1 cellular context compared by ENCODE assay signal in the genomic region with DNA sequence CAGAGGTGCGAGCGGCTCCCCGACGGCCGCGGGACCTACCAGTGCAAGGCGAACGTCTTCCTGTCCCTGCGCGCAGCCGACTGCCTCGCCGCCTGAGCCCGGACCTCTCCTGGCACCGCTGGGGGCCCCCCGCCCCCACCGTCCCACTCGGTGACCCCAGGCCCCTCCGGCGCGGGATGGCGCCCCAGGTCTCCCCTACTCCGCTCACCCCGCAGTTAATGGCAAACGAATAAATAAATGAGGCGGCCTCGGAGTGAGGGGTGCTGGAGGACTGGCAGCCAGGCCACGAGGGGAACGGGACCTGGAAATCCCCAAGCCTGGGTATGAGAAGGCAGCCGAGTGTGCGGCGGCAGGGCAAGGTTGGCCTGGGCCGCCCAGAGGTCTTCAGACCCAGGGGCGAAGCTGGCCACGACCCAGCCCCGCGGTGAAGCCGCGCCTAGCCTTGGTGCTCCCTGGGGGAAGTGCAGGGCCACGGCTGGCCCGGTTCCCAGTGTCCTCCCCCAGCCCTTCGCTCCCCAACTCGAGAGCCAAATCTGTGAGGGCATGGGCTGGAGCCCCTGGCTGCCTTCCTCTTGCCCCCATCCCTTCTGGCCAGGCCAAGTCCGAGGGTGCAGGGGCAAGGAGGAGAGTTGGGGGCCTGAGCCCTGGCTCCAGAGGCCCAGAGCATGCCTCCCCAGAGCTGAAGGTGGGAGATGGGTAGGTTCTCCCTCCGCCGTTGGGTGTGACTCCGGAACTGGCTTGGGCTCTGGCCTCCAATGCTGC.
TF ChIP-seq lines count a peak whose summit lies in the region.

No MANE protein-coding gene starts in this region.

TF ChIP-seq in HepG2, 621 proteins besides CTCF, POLR2A, EP300 and RAD21 (continued from another document and continues in another):
- TF ChIP-seq PRPF4 (IDR thresholded peaks at IDR 0.05; ENCODE audit: low read depth, low read length, poor library complexity, severe bottlenecking) (no peak), SNAPC2 (CRISPR knock-in tag; IDR thresholded peaks at IDR 0.05) (no peak), SP140L (CRISPR knock-in tag; IDR thresholded peaks at IDR 0.05; ENCODE audit: borderline replicate concordance) (no peak), PTBP1 (IDR thresholded peaks at IDR 0.05; ENCODE audit: low read depth, low read length, poor library complexity, severe bottlenecking) (peak; percentile 51), ZNF749 (CRISPR knock-in tag; IDR thresholded peaks at IDR 0.05; ENCODE audit: borderline replicate concordance) (0 out of 2 replicates have a peak, but pooled peaks have one; percentile 31), CEBPB (IDR thresholded peaks at IDR 0.05; ENCODE audit: borderline replicate concordance, low read depth, low read length) (no peak), ZNF574 (CRISPR knock-in tag; IDR thresholded peaks at IDR 0.05) (peak; percentile 19), U2AF1 (optimal IDR thresholded peaks at IDR 0.05; ENCODE audit: low read depth, low read length) (no peak), PAWR (CRISPR knock-in tag; IDR thresholded peaks at IDR 0.05; ENCODE audit: borderline replicate concordance) (no peak), KDM4B (CRISPR knock-in tag; IDR thresholded peaks at IDR 0.05) (no peak), MEIS2 (CRISPR knock-in tag; IDR thresholded peaks at IDR 0.05) (no peak), ESRRA (CRISPR knock-in tag; IDR thresholded peaks at IDR 0.05; ENCODE audit: low read depth) (0 out of 2 replicates have a peak, but pooled peaks have one; percentile 42), ZNF101 (CRISPR knock-in tag; IDR thresholded peaks at IDR 0.05; ENCODE audit: borderline replicate concordance, low read depth) (no peak), CSRNP1 (CRISPR knock-in tag; IDR thresholded peaks at IDR 0.05) (peak; percentile 74; the same call in 1 of the 2 replicates), E2F2 (CRISPR knock-in tag; IDR thresholded peaks at IDR 0.05; ENCODE audit: borderline replicate concordance) (no peak; the same call in 1 of the 2 replicates), ZBTB8A (CRISPR knock-in tag; IDR thresholded peaks at IDR 0.05; ENCODE audit: borderline replicate concordance, low read depth) (no peak), ZNF44 (CRISPR knock-in tag; IDR thresholded peaks at IDR 0.05) (no peak), ZNF703 (CRISPR knock-in tag; IDR thresholded peaks at IDR 0.05; ENCODE audit: borderline replicate concordance) (no peak), BATF2 (CRISPR knock-in tag; IDR thresholded peaks at IDR 0.05) (no peak; the same call in 1 of the 2 replicates), ZBTB38 (CRISPR knock-in tag; IDR thresholded peaks at IDR 0.05) (peak; percentile 81), NRL (CRISPR knock-in tag; IDR thresholded peaks at IDR 0.05; ENCODE audit: borderline replicate concordance) (0 out of 2 replicates have a peak, but pooled peaks have one; percentile 38), ARNTL (CRISPR knock-in tag; IDR thresholded peaks at IDR 0.05) (peak; percentile 15; the same call in 1 of the 2 replicates), ZNF225 (CRISPR knock-in tag; IDR thresholded peaks at IDR 0.05) (no peak), RARA (CRISPR knock-in tag; IDR thresholded peaks at IDR 0.05) (no peak), ZNF33A (CRISPR knock-in tag; IDR thresholded peaks at IDR 0.05; ENCODE audit: borderline replicate concordance) (no peak), ZNF350 (CRISPR knock-in tag; IDR thresholded peaks at IDR 0.05; ENCODE audit: borderline replicate concordance, low read depth) (no peak; the same call in 1 of the 2 replicates), DR1 (CRISPR knock-in tag; IDR thresholded peaks at IDR 0.05) (no peak), ZNF556 (CRISPR knock-in tag; IDR thresholded peaks at IDR 0.05; ENCODE audit: borderline replicate concordance) (peak; percentile 36; the same call in 1 of the 2 replicates), IRF9 (CRISPR knock-in tag; IDR thresholded peaks at IDR 0.05; ENCODE audit: borderline replicate concordance) (peak; percentile 22; the same call in 1 of the 2 replicates), ZZZ3 (CRISPR knock-in tag; IDR thresholded peaks at IDR 0.05; ENCODE audit: borderline replicate concordance) (no peak), RELA (CRISPR knock-in tag; IDR thresholded peaks at IDR 0.05) (no peak), ZNF230 (CRISPR knock-in tag; IDR thresholded peaks at IDR 0.05) (no peak), NCOA2 (CRISPR knock-in tag; IDR thresholded peaks at IDR 0.05) (no peak), MLLT10 (CRISPR knock-in tag; IDR thresholded peaks at IDR 0.05) (no peak), KMT2B (CRISPR knock-in tag; IDR thresholded peaks at IDR 0.05) (no peak), THAP11 (CRISPR knock-in tag; IDR thresholded peaks at IDR 0.05) (no peak)
- TF ChIP-seq, protein P1, sequence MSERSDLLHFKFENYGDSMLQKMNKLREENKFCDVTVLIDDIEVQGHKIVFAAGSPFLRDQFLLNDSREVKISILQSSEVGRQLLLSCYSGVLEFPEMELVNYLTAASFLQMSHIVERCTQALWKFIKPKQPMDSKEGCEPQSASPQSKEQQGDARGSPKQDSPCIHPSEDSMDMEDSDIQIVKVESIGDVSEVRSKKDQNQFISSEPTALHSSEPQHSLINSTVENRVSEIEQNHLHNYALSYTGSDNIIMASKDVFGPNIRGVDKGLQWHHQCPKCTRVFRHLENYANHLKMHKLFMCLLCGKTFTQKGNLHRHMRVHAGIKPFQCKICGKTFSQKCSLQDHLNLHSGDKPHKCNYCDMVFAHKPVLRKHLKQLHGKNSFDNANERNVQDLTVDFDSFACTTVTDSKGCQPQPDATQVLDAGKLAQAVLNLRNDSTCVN (CRISPR knock-in tag; IDR thresholded peaks at IDR 0.05; ENCODE audit: borderline replicate concordance): no peak
- TF ChIP-seq, protein P2, sequence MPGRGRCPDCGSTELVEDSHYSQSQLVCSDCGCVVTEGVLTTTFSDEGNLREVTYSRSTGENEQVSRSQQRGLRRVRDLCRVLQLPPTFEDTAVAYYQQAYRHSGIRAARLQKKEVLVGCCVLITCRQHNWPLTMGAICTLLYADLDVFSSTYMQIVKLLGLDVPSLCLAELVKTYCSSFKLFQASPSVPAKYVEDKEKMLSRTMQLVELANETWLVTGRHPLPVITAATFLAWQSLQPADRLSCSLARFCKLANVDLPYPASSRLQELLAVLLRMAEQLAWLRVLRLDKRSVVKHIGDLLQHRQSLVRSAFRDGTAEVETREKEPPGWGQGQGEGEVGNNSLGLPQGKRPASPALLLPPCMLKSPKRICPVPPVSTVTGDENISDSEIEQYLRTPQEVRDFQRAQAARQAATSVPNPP (CRISPR knock-in tag; IDR thresholded peaks at IDR 0.05): no peak
- TF ChIP-seq, protein P3, sequence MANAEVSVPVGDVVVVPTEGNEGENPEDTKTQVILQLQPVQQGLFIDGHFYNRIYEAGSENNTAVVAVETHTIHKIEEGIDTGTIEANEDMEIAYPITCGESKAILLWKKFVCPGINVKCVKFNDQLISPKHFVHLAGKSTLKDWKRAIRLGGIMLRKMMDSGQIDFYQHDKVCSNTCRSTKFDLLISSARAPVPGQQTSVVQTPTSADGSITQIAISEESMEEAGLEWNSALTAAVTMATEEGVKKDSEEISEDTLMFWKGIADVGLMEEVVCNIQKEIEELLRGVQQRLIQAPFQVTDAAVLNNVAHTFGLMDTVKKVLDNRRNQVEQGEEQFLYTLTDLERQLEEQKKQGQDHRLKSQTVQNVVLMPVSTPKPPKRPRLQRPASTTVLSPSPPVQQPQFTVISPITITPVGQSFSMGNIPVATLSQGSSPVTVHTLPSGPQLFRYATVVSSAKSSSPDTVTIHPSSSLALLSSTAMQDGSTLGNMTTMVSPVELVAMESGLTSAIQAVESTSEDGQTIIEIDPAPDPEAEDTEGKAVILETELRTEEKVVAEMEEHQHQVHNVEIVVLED (CRISPR knock-in tag; IDR thresholded peaks at IDR 0.05; ENCODE audit: borderline replicate concordance): no peak
- TF ChIP-seq, protein P4, sequence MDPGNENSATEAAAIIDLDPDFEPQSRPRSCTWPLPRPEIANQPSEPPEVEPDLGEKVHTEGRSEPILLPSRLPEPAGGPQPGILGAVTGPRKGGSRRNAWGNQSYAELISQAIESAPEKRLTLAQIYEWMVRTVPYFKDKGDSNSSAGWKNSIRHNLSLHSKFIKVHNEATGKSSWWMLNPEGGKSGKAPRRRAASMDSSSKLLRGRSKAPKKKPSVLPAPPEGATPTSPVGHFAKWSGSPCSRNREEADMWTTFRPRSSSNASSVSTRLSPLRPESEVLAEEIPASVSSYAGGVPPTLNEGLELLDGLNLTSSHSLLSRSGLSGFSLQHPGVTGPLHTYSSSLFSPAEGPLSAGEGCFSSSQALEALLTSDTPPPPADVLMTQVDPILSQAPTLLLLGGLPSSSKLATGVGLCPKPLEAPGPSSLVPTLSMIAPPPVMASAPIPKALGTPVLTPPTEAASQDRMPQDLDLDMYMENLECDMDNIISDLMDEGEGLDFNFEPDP (CRISPR knock-in tag; conservative IDR thresholded peaks at IDR 0.05): no peak
- TF ChIP-seq, protein P5, sequence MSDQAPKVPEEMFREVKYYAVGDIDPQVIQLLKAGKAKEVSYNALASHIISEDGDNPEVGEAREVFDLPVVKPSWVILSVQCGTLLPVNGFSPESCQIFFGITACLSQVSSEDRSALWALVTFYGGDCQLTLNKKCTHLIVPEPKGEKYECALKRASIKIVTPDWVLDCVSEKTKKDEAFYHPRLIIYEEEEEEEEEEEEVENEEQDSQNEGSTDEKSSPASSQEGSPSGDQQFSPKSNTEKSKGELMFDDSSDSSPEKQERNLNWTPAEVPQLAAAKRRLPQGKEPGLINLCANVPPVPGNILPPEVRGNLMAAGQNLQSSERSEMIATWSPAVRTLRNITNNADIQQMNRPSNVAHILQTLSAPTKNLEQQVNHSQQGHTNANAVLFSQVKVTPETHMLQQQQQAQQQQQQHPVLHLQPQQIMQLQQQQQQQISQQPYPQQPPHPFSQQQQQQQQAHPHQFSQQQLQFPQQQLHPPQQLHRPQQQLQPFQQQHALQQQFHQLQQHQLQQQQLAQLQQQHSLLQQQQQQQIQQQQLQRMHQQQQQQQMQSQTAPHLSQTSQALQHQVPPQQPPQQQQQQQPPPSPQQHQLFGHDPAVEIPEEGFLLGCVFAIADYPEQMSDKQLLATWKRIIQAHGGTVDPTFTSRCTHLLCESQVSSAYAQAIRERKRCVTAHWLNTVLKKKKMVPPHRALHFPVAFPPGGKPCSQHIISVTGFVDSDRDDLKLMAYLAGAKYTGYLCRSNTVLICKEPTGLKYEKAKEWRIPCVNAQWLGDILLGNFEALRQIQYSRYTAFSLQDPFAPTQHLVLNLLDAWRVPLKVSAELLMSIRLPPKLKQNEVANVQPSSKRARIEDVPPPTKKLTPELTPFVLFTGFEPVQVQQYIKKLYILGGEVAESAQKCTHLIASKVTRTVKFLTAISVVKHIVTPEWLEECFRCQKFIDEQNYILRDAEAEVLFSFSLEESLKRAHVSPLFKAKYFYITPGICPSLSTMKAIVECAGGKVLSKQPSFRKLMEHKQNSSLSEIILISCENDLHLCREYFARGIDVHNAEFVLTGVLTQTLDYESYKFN (CRISPR knock-in tag; conservative IDR thresholded peaks at IDR 0.05): no peak
